In the genomic region with DNA sequence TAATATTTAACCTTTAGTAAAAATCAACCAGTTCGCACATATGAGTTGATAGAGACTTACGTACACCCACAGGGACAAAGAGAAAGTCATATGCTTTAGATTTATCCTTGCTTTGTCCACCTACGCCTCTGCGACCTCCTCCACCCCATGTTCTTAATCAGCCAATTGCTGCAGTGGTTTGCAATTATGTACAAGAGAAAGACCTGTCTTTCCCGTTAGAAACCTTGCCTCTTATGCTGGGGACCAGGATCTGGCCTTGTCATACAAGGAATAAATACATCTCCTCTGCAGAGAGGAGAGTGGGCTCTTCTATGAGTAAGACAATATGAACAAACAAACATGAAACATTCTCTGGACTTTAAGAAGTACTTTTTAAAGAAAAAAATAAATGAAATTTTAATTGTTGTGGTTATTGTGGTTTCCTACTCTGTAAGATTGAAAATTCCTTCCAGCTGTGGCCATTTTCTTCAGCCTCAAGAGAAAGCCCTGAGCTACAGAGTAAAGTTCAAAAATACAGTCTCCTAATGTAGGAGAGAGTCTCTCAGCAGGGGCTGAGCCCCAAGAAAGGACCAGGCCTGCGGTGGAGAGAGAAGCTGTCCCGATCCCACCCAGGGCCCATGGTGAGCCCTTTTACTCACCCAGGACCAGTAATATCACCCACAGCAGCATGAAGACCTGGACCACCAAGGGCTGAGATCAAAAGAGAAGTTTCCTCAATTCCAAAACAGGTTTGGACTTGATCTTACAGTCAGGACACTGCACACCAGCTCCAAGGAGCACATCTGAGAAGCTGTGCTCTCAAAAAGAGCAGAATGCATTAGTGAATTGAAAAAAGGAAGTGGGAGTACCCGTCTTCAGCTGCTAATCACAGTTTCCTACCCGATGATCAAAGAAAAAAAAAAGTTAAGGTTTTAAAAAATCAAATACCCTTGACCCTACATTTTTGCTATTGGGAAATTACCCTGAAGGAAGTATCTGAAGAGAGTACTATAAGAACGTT, we compare ENCODE assay signal across 12 cellular contexts.
A peak's percentile ranks its signal among the peaks of the same experiment; 100 is the strongest.
DNase-seq lines count a peak whose midpoint lies in the region; ATAC-seq and TF ChIP-seq lines count a peak whose summit lies in the region.
"Had no signal": no experiment of that assay in that cellular context is flagged by ENCODE, and none has a peak within 500 bp of the region (broad histone marks: within the 10 kb centered on the region; RNA-seq: fewer than 3 reads in every experiment).

A gene (minus strand): TSS at position 822 of the 1,000 bp plus-strand sequence. CDS start 153 bp downstream, at position 669.

- no peak for DNase-seq in GM12864 (ENCODE audit: low read depth)
- peak; percentile 81 for DNase-seq in NAMALWA (ENCODE audit: low spot score)
- DNase-seq in SIG-M5 (lab: John Stamatoyannopoulos, UW) = no peak
- no peak for DNase-seq in middle frontal gyrus (ENCODE audit: extremely low spot score, low spot score)
- no peak for DNase-seq in activated gamma-delta T cell (lab: John Stamatoyannopoulos, UW)
- DNase-seq in SHP77 treated with DMSO at 0.1 percent for 48 hours (lab: John Stamatoyannopoulos, UW) = no peak
- DNase-seq: activated CD4-positive, alpha-beta memory T cell treated with anti-CD3 and anti-CD28 coated beads, Interleukin-2, amount 10 ng/mL, durations not matched to agents 7 days and 5 days; amniotic stem cell; NCI-H187; stimulated activated CD4-positive, alpha-beta T cell treated with anti-CD3 and anti-CD28 coated beads, Interleukin-15, amount 100 ng/mL, for 24 hours had no signal

- TF ChIP-seq CTCF in GM12864 (IDR thresholded peaks at IDR 0.05; ENCODE audit: low read depth, low read length, missing control alignments) = no peak

- ATAC-seq in GM19324 (IDR thresholded peaks at IDR 0.05; ENCODE audit: low FRiP score, unreplicated experiment) (peak; percentile 69), HG02870 (IDR thresholded peaks at IDR 0.05; ENCODE audit: unreplicated experiment) (peak; percentile 72)

- peak within 1 kb of the TSS; percentile 50 for H3K4me3 ChIP-seq in GM12864 (ENCODE audit: low read depth, low read length)
